ENCODE assay signal across 28 cellular contexts in genomic region chr1:28323720-28324119, GRCh38. TPM values are rescaled to one million over a fixed set of nuclear protein-coding genes. Genes with fewer than 3 reads are reported as not detected.
DNase-seq lines count a peak whose midpoint lies in the region; ATAC-seq, FAIRE-seq and TF ChIP-seq lines count a peak whose summit lies in the region.
"Had no signal": no experiment of that assay in that cellular context is flagged by ENCODE, and none has a peak within 500 bp of the region (broad histone marks: within the 10 kb centered on the region; RNA-seq: fewer than 3 reads in every experiment).

No MANE protein-coding gene starts in this region.

- H3K4me1 Mint-ChIP-seq in nephron = peaks cover 4% of the 10 kb centered on the region

- H3K79me2 ChIP-seq in K562 (ENCODE audit: control insufficient read depth, insufficient read depth, low read length) = peaks cover 6% of the 10 kb centered on the region; the same call in 2 of the 3 replicates

- POLR2A ChIA-PET in K562 (lab: Yijun Ruan, JAX) = no interaction called here

- no peaks in the 10 kb centered on the region for H3K36me3 ChIP-seq in K562 (ENCODE audit: control insufficient read depth, insufficient read depth, low read length)
- H3K36me3 ChIP-seq: BE2C, right lobe of liver, upper lobe of right lung had no signal

- FAIRE-seq in GM19239 (lab: Jason Lieb, UNC) = peak; percentile 8
- FAIRE-seq in K562 (lab: Jason Lieb, UNC) = peak; percentile 37
- FAIRE-seq: H54, islet of Langerhans had no signal

- TF ChIP-seq EP300 in K562 (IDR thresholded peaks at IDR 0.05; ENCODE audit: low read length) = no peak

- H3K4me1 ChIP-seq in K562 (replicated peaks in 1 of 2; ENCODE audit: control insufficient read depth in 2 of 2, insufficient read depth in 2 of 2, low read length in 2 of 2) = peaks cover 11 to 12% of the 10 kb centered on the region in 2 experiments
- H3K4me1 ChIP-seq: BE2C, upper lobe of right lung had no signal

- in situ Hi-C loops in K562 (cut with MboI) = no loop called here

- H2AFZ ChIP-seq in K562 (ENCODE audit: low read depth, low read length) = no peak overlapping the region

- no peaks in the 10 kb centered on the region for H3K27me3 ChIP-seq in K562 (ENCODE audit: control insufficient read depth in 2 of 2, insufficient read depth in 2 of 2, low read length in 2 of 2)
- H3K27me3 ChIP-seq: BE2C, right lobe of liver, upper lobe of right lung had no signal

- no peaks in the 10 kb centered on the region for H4K20me1 ChIP-seq in K562 (replicated peaks; ENCODE audit: control insufficient read depth, insufficient read depth, low read length)

- no peaks in the 10 kb centered on the region for H3K9me3 ChIP-seq in K562 (replicated peaks; ENCODE audit: control insufficient read depth, insufficient read depth, low read depth, low read length)
- H3K9me3 ChIP-seq: BE2C, right lobe of liver, upper lobe of right lung had no signal

- no peak for TF ChIP-seq RAD21 in K562 (CRISPR knock-in tag; conservative IDR thresholded peaks at IDR 0.05 in 1 of 2, IDR thresholded peaks at IDR 0.05 in 1 of 2)

- ATAC-seq in K562 = no peak
- no peak for ATAC-seq in esophagus mucosa
- no peak for ATAC-seq in HG02970 (IDR thresholded peaks at IDR 0.05; ENCODE audit: low FRiP score, unreplicated experiment)
- ATAC-seq: activated CD8-positive, alpha-beta T cell treated with anti-CD3 and anti-CD28 coated beads, Interleukin-2, amount 10 ng/mL, durations not matched to agents 7 days and 5 days; natural killer cell treated with Interleukin-12 subunit alpha and Interleukin-12 subunit beta and Interleukin-15 and Interleukin-18, amount 100 ng/mL, for 72 hours; stimulated activated memory B cell treated with anti-CD40 and anti-IgM and Interleukin-4, amounts not matched to agents 10 μg/mL and 1 μg/mL and 100 μg/mL, for 72 hours; upper lobe of right lung had no signal

- intact Hi-C loops in K562 (cut with micrococcal nuclease) = no loop called here

- H3K27ac Mint-ChIP-seq in nephron = peak overlapping the region; percentile 37 to 88 (median 73)
- H3K27ac Mint-ChIP-seq: activated CD8-positive, alpha-beta T cell treated with anti-CD3 and anti-CD28 coated beads, Interleukin-2, amount 10 ng/mL, durations not matched to agents 7 days and 5 days; activated naive CD8-positive, alpha-beta T cell treated with anti-CD3 and anti-CD28 coated beads, Interleukin-2, amount 10 ng/mL, durations not matched to agents 7 days and 5 days; natural killer cell treated with Interleukin-12 subunit alpha and Interleukin-12 subunit beta and Interleukin-15 and Interleukin-18, amount 100 ng/mL, for 72 hours; stimulated activated memory B cell treated with anti-CD40 and anti-IgM and Interleukin-4, amounts not matched to agents 10 μg/mL and 1 μg/mL and 100 μg/mL, for 72 hours had no signal

- 7% methylated on average over 3 of the region's 3 CpGs for WGBS in K562 (ENCODE audit: insufficient coverage, low coverage, missing lambda C conversion rate)

- H3K36me3 Mint-ChIP-seq in nephron (ENCODE audit: low read depth) = no peaks in the 10 kb centered on the region
- H3K36me3 Mint-ChIP-seq: activated naive CD8-positive, alpha-beta T cell treated with anti-CD3 and anti-CD28 coated beads, Interleukin-2, amount 10 ng/mL, durations not matched to agents 7 days and 5 days; natural killer cell treated with Interleukin-12 subunit alpha and Interleukin-12 subunit beta and Interleukin-15 and Interleukin-18, amount 100 ng/mL, for 72 hours; stimulated activated memory B cell treated with anti-CD40 and anti-IgM and Interleukin-4, amounts not matched to agents 10 μg/mL and 1 μg/mL and 100 μg/mL, for 72 hours had no signal

- H3K9me3 Mint-ChIP-seq in nephron = no peaks in the 10 kb centered on the region
- H3K9me3 Mint-ChIP-seq: activated naive CD8-positive, alpha-beta T cell treated with anti-CD3 and anti-CD28 coated beads, Interleukin-2, amount 10 ng/mL, durations not matched to agents 7 days and 5 days; IgD-negative memory B cell; natural killer cell treated with Interleukin-12 subunit alpha and Interleukin-12 subunit beta and Interleukin-15 and Interleukin-18, amount 100 ng/mL, for 72 hours; stimulated activated memory B cell treated with anti-CD40 and anti-IgM and Interleukin-4, amounts not matched to agents 10 μg/mL and 1 μg/mL and 100 μg/mL, for 72 hours had no signal

- H3K4me3 ChIP-seq in K562 = no peak overlapping the region
- H3K4me3 ChIP-seq: right lobe of liver, upper lobe of right lung had no signal

- H3K4me2 ChIP-seq in K562 (ENCODE audit: insufficient read depth, low read length) = no peak overlapping the region

- DNase-seq in GM19239 (ENCODE audit: insufficient read length, low spot score) (no peak), NOMO-1 treated with DMSO at 0.1 percent for 48 hours (lab: John Stamatoyannopoulos, UW; ENCODE audit: unreplicated experiment) (peak; percentile 44), K562 (ENCODE audit: extremely low read depth in 1 of 4, low spot score in 3 of 4) (no peak), hepatic stellate cell (ENCODE audit: low spot score) (no peak), NCI-H69 (lab: John Stamatoyannopoulos, UW) (no peak)
- DNase-seq: ACHN; activated CD4-positive, CD25-positive, alpha-beta regulatory T cell treated with anti-CD3 and anti-CD28 coated beads, Interleukin-2, amount 50 U/mL, for 72 hours; activated CD8-positive, alpha-beta T cell treated with anti-CD3 and anti-CD28 coated beads, Interleukin-2, amount 10 ng/mL, durations not matched to agents 7 days and 5 days; activated gamma-delta T cell; activated naive CD8-positive, alpha-beta T cell treated with anti-CD3 and anti-CD28 coated beads, Interleukin-2, amount 10 ng/mL, durations not matched to agents 7 days and 5 days; BE2C; midbrain; NCI-H1417; NCI-H2081; NCI-H226; NCI-H774; right lobe of liver; SHP77 treated with DMSO at 0.1 percent for 48 hours; stimulated activated CD4-positive, alpha-beta T cell treated with anti-CD3 and anti-CD28 coated beads, Interleukin-4, amount 100 ng/mL, for 4 hours; upper lobe of right lung had no signal

- no peak overlapping the region for H3K27ac ChIP-seq in K562 (ENCODE audit: extremely low read depth, low read depth, low read length)
- H3K27ac ChIP-seq: upper lobe of right lung had no signal

- no TSS peak for BruUV-seq in K562 (replicated peaks; lab: Mats Ljungman, UMichigan)

- peaks cover 3% of the 10 kb centered on the region for H3K9me1 ChIP-seq in K562 (ENCODE audit: control insufficient read depth, insufficient read depth, low read length)

- TF ChIP-seq CTCF in K562 (IDR thresholded peaks at IDR 0.05 in 2 of 3, conservative IDR thresholded peaks at IDR 0.05 in 1 of 3; ENCODE audit: insufficient read depth in 2 of 3, low read depth in 1 of 3, low read length in 3 of 3) (no peak), nephron (IDR thresholded peaks at IDR 0.05; ENCODE audit: unreplicated experiment in 3 of 3) (no peak)

- CTCF ChIA-PET in K562 (lab: Yijun Ruan, JAX; ENCODE audit: low intra/inter-chr PET ratio) = no interaction called here

- no peak for TF ChIP-seq POLR2A in K562 (conservative IDR thresholded peaks at IDR 0.05)

- H3K9ac ChIP-seq in K562 (ENCODE audit: insufficient read depth in 1 of 2, low read depth in 2 of 2, low read length in 2 of 2) = no peak overlapping the region

- H3K27me3 Mint-ChIP-seq in nephron (ENCODE audit: low read depth) = no peaks in the 10 kb centered on the region
- H3K27me3 Mint-ChIP-seq: activated naive CD8-positive, alpha-beta T cell treated with anti-CD3 and anti-CD28 coated beads, Interleukin-2, amount 10 ng/mL, durations not matched to agents 7 days and 5 days; natural killer cell treated with Interleukin-12 subunit alpha and Interleukin-12 subunit beta and Interleukin-15 and Interleukin-18, amount 100 ng/mL, for 72 hours; stimulated activated memory B cell treated with anti-CD40 and anti-IgM and Interleukin-4, amounts not matched to agents 10 μg/mL and 1 μg/mL and 100 μg/mL, for 72 hours had no signal

- no peak overlapping the region for H3K4me3 Mint-ChIP-seq in nephron
- H3K4me3 Mint-ChIP-seq: activated CD8-positive, alpha-beta T cell treated with anti-CD3 and anti-CD28 coated beads, Interleukin-2, amount 10 ng/mL, durations not matched to agents 7 days and 5 days; activated naive CD8-positive, alpha-beta T cell treated with anti-CD3 and anti-CD28 coated beads, Interleukin-2, amount 10 ng/mL, durations not matched to agents 7 days and 5 days; natural killer cell treated with Interleukin-12 subunit alpha and Interleukin-12 subunit beta and Interleukin-15 and Interleukin-18, amount 100 ng/mL, for 72 hours; stimulated activated memory B cell treated with anti-CD40 and anti-IgM and Interleukin-4, amounts not matched to agents 10 μg/mL and 1 μg/mL and 100 μg/mL, for 72 hours had no signal

RNA-seq across cellular contexts. Expression of gene MED18, which starts 5.1 kb away (rescaled TPM):
- 16.8 and 18.9 TPM in 2 replicates for total RNA-seq in K562 (2011; cell fraction: chromatin; rRNA removed; ENCODE audit: low replicate concordance)
- total RNA-seq in K562 (2011; cell fraction: nucleolus; rRNA removed) = 19.2 and 20.0 TPM in 2 replicates
- total RNA-seq in K562 (2011; cell fraction: nucleoplasm; rRNA removed) = 25.3 and 28.1 TPM in 2 replicates
- total RNA-seq in K562 (2014; rRNA removed) (22.7 and 23.8 TPM in 2 replicates), K562 (2014; rRNA removed; fragmentation: Illumina TruSeq; extraction: Trizol) (21.1 and 22.0 TPM in 2 replicates), K562 (2015; rRNA removed; fragmentation: Illumina TruSeq; extraction: Trizol) (24.1 and 24.5 TPM in 2 replicates), K562 (2021) (19.1 and 21.0 TPM in 2 replicates), esophagus mucosa (15.5 TPM)
- polyA plus RNA-seq in K562 (2011; rRNA removed) (28.9 and 33.2 TPM in 2 replicates), K562 (2014; fragmentation: Illumina TruSeq; extraction: Trizol) (23.8 and 25.5 TPM in 2 replicates), K562 (2014; fragmentation: Nextera tagmentation; extraction: Ambion mirVana) (10 to 100 TPM; 38.6 to 50.6 TPM), K562 (2014; rRNA removed) (15.2 and 16.9 TPM in 2 replicates)
- 38.5 and 46.2 TPM in 2 replicates for polyA plus RNA-seq in K562 (2011; cell fraction: cytosol; rRNA removed)
- 24.2 and 34.9 TPM in 2 replicates for polyA plus RNA-seq in K562 (2011; cell fraction: nucleus; rRNA removed)
- 25.0 and 32.1 TPM in 2 replicates for polyA plus RNA-seq in K562 (2012)
- 88.8 and 95.6 TPM in 2 replicates for polyA minus RNA-seq in K562 (2011; rRNA and poly(A)+ RNA removed)
- polyA minus RNA-seq in K562 (2011; cell fraction: cytosol; rRNA and poly(A)+ RNA removed) = 22.8 and 25.4 TPM in 2 replicates
- polyA minus RNA-seq in K562 (2011; cell fraction: nucleus; rRNA and poly(A)+ RNA removed) = 7.9 and 17.3 TPM in 2 replicates

RNA-seq across cellular contexts. Expression of gene PHACTR4, which starts 45.8 kb away (rescaled TPM):
- total RNA-seq in K562 (2011; cell fraction: chromatin; rRNA removed; ENCODE audit: low replicate concordance) = 24.0 and 41.2 TPM in 2 replicates
- total RNA-seq in K562 (2011; cell fraction: nucleolus; rRNA removed) = 12.5 and 16.1 TPM in 2 replicates
- total RNA-seq in K562 (2011; cell fraction: nucleoplasm; rRNA removed) = 26.8 and 45.1 TPM in 2 replicates
- total RNA-seq in K562 (2014; rRNA removed) (6.4 and 8.7 TPM in 2 replicates), K562 (2014; rRNA removed; fragmentation: Illumina TruSeq; extraction: Trizol) (13.9 and 18.2 TPM in 2 replicates), K562 (2015; rRNA removed; fragmentation: Illumina TruSeq; extraction: Trizol) (17.5 and 17.7 TPM in 2 replicates), K562 (2021) (28.6 and 34.6 TPM in 2 replicates), esophagus mucosa (56.3 TPM)
- polyA plus RNA-seq in K562 (2011; rRNA removed) (11.9 and 14.0 TPM in 2 replicates), K562 (2014; fragmentation: Illumina TruSeq; extraction: Trizol) (37.9 and 43.6 TPM in 2 replicates), K562 (2014; fragmentation: Nextera tagmentation; extraction: Ambion mirVana) (10 to 100 TPM; 12.8 to 14.2 TPM), K562 (2014; rRNA removed) (18.2 and 18.5 TPM in 2 replicates)
- 9.5 and 18.8 TPM in 2 replicates for polyA plus RNA-seq in K562 (2011; cell fraction: cytosol; rRNA removed)
- 10.0 and 10.8 TPM in 2 replicates for polyA plus RNA-seq in K562 (2011; cell fraction: nucleus; rRNA removed)
- 22.7 and 23.1 TPM in 2 replicates for polyA plus RNA-seq in K562 (2012)
- polyA minus RNA-seq in K562 (2011; rRNA and poly(A)+ RNA removed) = 16.3 and 18.6 TPM in 2 replicates
- 11.1 and 12.5 TPM in 2 replicates for polyA minus RNA-seq in K562 (2011; cell fraction: cytosol; rRNA and poly(A)+ RNA removed)
- polyA minus RNA-seq in K562 (2011; cell fraction: nucleus; rRNA and poly(A)+ RNA removed) = 4.4 and 7.9 TPM in 2 replicates
